10 cellular contexts compared by ENCODE assay signal in the genomic region with DNA sequence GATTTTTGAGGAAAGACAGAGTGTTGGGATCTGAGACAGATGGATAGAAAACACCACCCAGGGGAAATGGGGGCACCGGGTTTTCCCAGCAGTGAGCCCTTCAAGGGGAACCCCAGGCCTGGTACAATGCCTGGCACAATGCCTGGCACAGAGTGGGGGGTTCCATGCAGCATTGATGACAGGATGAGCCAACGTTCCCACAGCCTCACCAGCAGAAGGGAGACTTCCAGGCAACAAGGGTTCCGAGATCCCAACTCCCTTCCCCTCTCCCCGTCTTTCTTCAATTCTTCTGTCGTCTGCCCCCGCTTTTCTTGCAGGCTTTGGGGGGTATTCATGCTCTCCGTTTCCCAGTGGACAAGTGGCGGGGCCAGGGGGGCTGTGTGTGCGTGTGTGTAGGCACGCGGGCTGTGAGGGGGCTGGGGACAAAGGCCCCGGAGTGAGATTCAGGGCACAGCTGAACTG.
DNase-seq lines count a peak whose midpoint lies in the region; ATAC-seq, FAIRE-seq and TF ChIP-seq lines count a peak whose summit lies in the region.
"Had no signal": no experiment of that assay in that cellular context is flagged by ENCODE, and none has a peak within 500 bp of the region (broad histone marks: within the 10 kb centered on the region; RNA-seq: fewer than 3 reads in every experiment).

No MANE protein-coding gene starts in this region.

- no peak overlapping the region for H3K4ac ChIP-seq in H1 (replicated peaks; ENCODE audit: insufficient read length, low read depth, low read length)

- H3K36me3 Mint-ChIP-seq in mesothelial cell of epicardium = no peaks in the 10 kb centered on the region

- H3K23ac ChIP-seq in H1 (ENCODE audit: insufficient read length) = no peak overlapping the region

- H3K4me3 Mint-ChIP-seq in mesothelial cell of epicardium = peak overlapping the region; percentile 28

- H3K14ac ChIP-seq in H1 (ENCODE audit: insufficient read length) = no peak overlapping the region

- no peaks in the 10 kb centered on the region for H3K23me2 ChIP-seq in H1 (ENCODE audit: low read depth, low read length)

- H3K4me3 ChIP-seq in NT2/D1 (ENCODE audit: insufficient read length, low read depth) (peak overlapping the region; percentile 27), H1 (ENCODE audit: extremely low read depth in 1 of 4, insufficient read depth in 2 of 4, low read depth in 3 of 4, low read length in 4 of 4) (peak overlapping the region in 1 of 4 experiments; percentile 31; a peak in 1 of 8 replicates)
- H3K4me3 ChIP-seq in effector memory CD4-positive, alpha-beta T cell (ENCODE audit: insufficient read depth, low read depth, low read length, poor library complexity, severe bottlenecking) = no peak overlapping the region

- peak overlapping the region; percentile 60 for H4K5ac ChIP-seq in H1 (ENCODE audit: insufficient read length, low read depth, low read length)

- H3K9ac ChIP-seq in NT2/D1 (ENCODE audit: insufficient read length, low read depth) (peak overlapping the region; percentile 78), H1 (replicated peaks in 1 of 4; ENCODE audit: extremely low read depth in 1 of 4, low read depth in 3 of 4, low read length in 3 of 4) (no peak overlapping the region)

- H3K4me1 ChIP-seq in NT2/D1 (ENCODE audit: insufficient read depth, insufficient read length) (peaks cover 23% of the 10 kb centered on the region), H1 (replicated peaks in 1 of 4; ENCODE audit: control insufficient read depth in 3 of 4, insufficient read depth in 4 of 4, low read length in 3 of 4) (peaks cover 26 to 35% (median 30%) of the 10 kb centered on the region in 4 experiments)
- no peaks in the 10 kb centered on the region for H3K4me1 ChIP-seq in effector memory CD4-positive, alpha-beta T cell (ENCODE audit: control insufficient read depth, insufficient read depth, low read length, poor library complexity, severe bottlenecking)

- H3K27ac ChIP-seq in H1 (ENCODE audit: low read depth, low read length) (peak overlapping the region; percentile 62), temporal lobe (ENCODE audit: low read depth, low read length) (peak overlapping the region; percentile 63)
- no peak overlapping the region for H3K27ac ChIP-seq in effector memory CD4-positive, alpha-beta T cell (ENCODE audit: insufficient read depth, low read length, poor library complexity, severe bottlenecking)

- H2BK20ac ChIP-seq in H1 (ENCODE audit: low read length) = peak overlapping the region; percentile 94; the same call in 1 of the 2 replicates

- no peak overlapping the region for H2BK15ac ChIP-seq in H1 (ENCODE audit: low read length)

- no peaks in the 10 kb centered on the region for H3K9me3 Mint-ChIP-seq in mesothelial cell of epicardium

- no peak for TF ChIP-seq POLR2A in H1 (IDR thresholded peaks at IDR 0.05; ENCODE audit: control extremely low read depth in 1 of 2, low read depth in 2 of 2, low read length in 2 of 2)

- peaks cover 77% of the 10 kb centered on the region for H3K4me1 Mint-ChIP-seq in mesothelial cell of epicardium

- H2BK5ac ChIP-seq in H1 (ENCODE audit: low read depth, low read length) = peak overlapping the region; percentile 95; the same call in 1 of the 2 replicates

- H3K79me2 ChIP-seq in H1 (ENCODE audit: control insufficient read depth in 1 of 2, insufficient read depth in 2 of 2, low read length in 2 of 2) = no peaks in the 10 kb centered on the region

- no peaks in the 10 kb centered on the region for H3K79me1 ChIP-seq in H1 (ENCODE audit: low read depth, low read length)

- no peaks in the 10 kb centered on the region for H3K27me3 Mint-ChIP-seq in mesothelial cell of epicardium (ENCODE audit: low read depth)

- no peaks in the 10 kb centered on the region for H4K20me1 ChIP-seq in H1 (replicated peaks in 1 of 2; ENCODE audit: control insufficient read depth in 1 of 2, insufficient read depth in 2 of 2, low read length in 2 of 2)

- DNase-seq in NT2/D1 (ENCODE audit: low read depth, low spot score) = no peak
- DNase-seq in H1 (ENCODE audit: low read depth in 1 of 2, low spot score in 2 of 2) = no peak
- no peak for DNase-seq in mesothelial cell of epicardium (ENCODE audit: low spot score in 2 of 2, unreplicated experiment in 2 of 2)
- DNase-seq in NCI-H128 (lab: John Stamatoyannopoulos, UW; ENCODE audit: unreplicated experiment) = no peak
- no peak for DNase-seq in effector memory CD4-positive, alpha-beta T cell
- DNase-seq in NCI-H1417 (lab: John Stamatoyannopoulos, UW) = no peak
- DNase-seq: activated CD8-positive, alpha-beta memory T cell treated with anti-CD3 and anti-CD28 coated beads, Interleukin-2, amount 50 U/mL, for 4 hours; NCI-H1092 had no signal

- peak overlapping the region; percentile 20 to 28; a peak in 2 of 4 replicates for H3K4me2 ChIP-seq in H1 (ENCODE audit: insufficient read depth in 1 of 2, low read depth in 2 of 2, low read length in 2 of 2)

- no peaks in the 10 kb centered on the region for H3K27me3 ChIP-seq in NT2/D1 (ENCODE audit: insufficient read depth, insufficient read length)
- H3K27me3 ChIP-seq in H1 (replicated peaks in 1 of 4; ENCODE audit: control insufficient read depth in 3 of 4, extremely low read depth in 1 of 4, insufficient read depth in 3 of 4, low read length in 3 of 4) = no peaks in the 10 kb centered on the region
- H3K27me3 ChIP-seq in effector memory CD4-positive, alpha-beta T cell (replicated peaks; ENCODE audit: control insufficient read depth, insufficient read depth, low read length, poor library complexity, severe bottlenecking) = no peaks in the 10 kb centered on the region

- peak overlapping the region; percentile 14; the same call in 1 of the 2 replicates for H3K18ac ChIP-seq in H1 (ENCODE audit: extremely low read depth, low read length)

- H2AFZ ChIP-seq in H1 (ENCODE audit: low read length) = no peak overlapping the region

- WGBS in H1 (ENCODE audit: extremely low coverage in 1 of 2, insufficient coverage in 1 of 2, insufficient read length in 1 of 2, insufficient replicate concordance in 2 of 2, low coverage in 1 of 2, low lambda C conversion rate in 2 of 2, missing lambda C conversion rate in 1 of 2), 2 experiments = 26% methylated on average over 12 of the region's 12 CpGs; no CpG with 5 or more reads in 1 of the 2 experiments

- no peak for TF ChIP-seq CTCF in H1 (IDR thresholded peaks at IDR 0.05; ENCODE audit: control extremely low read depth in 1 of 3, insufficient read depth in 1 of 3, low read depth in 1 of 3, low read length in 3 of 3)
- no peak for TF ChIP-seq CTCF in mesothelial cell of epicardium (IDR thresholded peaks at IDR 0.05; ENCODE audit: unreplicated experiment)

- POLR2A ChIA-PET in H1 (lab: Charles Lee; ENCODE audit: partially characterized antibody) = interaction anchor here (0.8 to 1.5 kb wide), 3 partner anchors 65 to 255 kb away, joined by 3 to 4 read pairs (median 3); no protein-coding TSS in a partner anchor

- peak overlapping the region; percentile 99 for H3K27ac Mint-ChIP-seq in mesothelial cell of epicardium

- H2BK120ac ChIP-seq in H1 (replicated peaks; ENCODE audit: low read depth, low read length) = peak overlapping the region; percentile 81

- H3K9me3 ChIP-seq in NT2/D1 (ENCODE audit: insufficient read depth, low read length) (no peaks in the 10 kb centered on the region), H1 (ENCODE audit: insufficient read depth in 2 of 2, low read depth in 1 of 2, low read length in 1 of 2) (no peaks in the 10 kb centered on the region)
- no peaks in the 10 kb centered on the region for H3K9me3 ChIP-seq in effector memory CD4-positive, alpha-beta T cell (ENCODE audit: control insufficient read depth, low read length)

- H4K91ac ChIP-seq in H1 (replicated peaks; ENCODE audit: insufficient read length, low read length) = peak overlapping the region; percentile 91

- no peak overlapping the region for H2AK5ac ChIP-seq in H1 (ENCODE audit: low read depth, low read length)

- peak overlapping the region; percentile 94 for H2BK12ac ChIP-seq in H1 (ENCODE audit: low read depth, low read length)

- FAIRE-seq in H1 (lab: Jason Lieb, UNC) = no peak

- CTCF ChIA-PET in H1 (lab: Charles Lee; ENCODE audit: partially characterized antibody) = interaction anchor here (0.9 to 13.3 kb wide), 7 partner anchors 6 to 305 kb away, joined by 3 to 217 read pairs (median 21); no protein-coding TSS in a partner anchor

- ATAC-seq in HG03571 (IDR thresholded peaks at IDR 0.05; ENCODE audit: unreplicated experiment) = no peak

- H3K36me3 ChIP-seq in NT2/D1 (ENCODE audit: insufficient read depth, insufficient read length, low read length) = no peaks in the 10 kb centered on the region
- no peaks in the 10 kb centered on the region for H3K36me3 ChIP-seq in H1 (ENCODE audit: control insufficient read depth in 2 of 4, insufficient read depth in 4 of 4, low read length in 3 of 4)
- H3K36me3 ChIP-seq in effector memory CD4-positive, alpha-beta T cell (ENCODE audit: control insufficient read depth, insufficient read depth, low read length) = no peaks in the 10 kb centered on the region

- TF ChIP-seq EP300 in H1 (IDR thresholded peaks at IDR 0.05; ENCODE audit: borderline replicate concordance in 1 of 2, low read depth in 2 of 2, low read length in 2 of 2) = no peak

- TF ChIP-seq RAD21 in H1 (IDR thresholded peaks at IDR 0.05 in 1 of 2, conservative IDR thresholded peaks at IDR 0.05 in 1 of 2; ENCODE audit: low read depth in 2 of 2, low read length in 2 of 2) = no peak

- H3K56ac ChIP-seq in H1 (replicated peaks; ENCODE audit: insufficient read length, low read depth, low read length) = no peak overlapping the region

- peak overlapping the region; percentile 54; the same call in 1 of the 2 replicates for H4K8ac ChIP-seq in H1 (ENCODE audit: extremely low read depth, insufficient read depth, low read length)

TF ChIP-seq in H1, 55 proteins besides CTCF, POLR2A, EP300 and RAD21:
- TF ChIP-seq ASH2L (IDR thresholded peaks at IDR 0.05; ENCODE audit: low read length) (peak; percentile 77), HDAC2 (IDR thresholded peaks at IDR 0.05; ENCODE audit: borderline replicate concordance in 1 of 2, low read depth in 2 of 2, low read length in 2 of 2) (0 out of 4 replicates have a peak, but pooled peaks of 1 of the 2 experiments have one; percentile 5), SIN3A (conservative IDR thresholded peaks at IDR 0.05 in 1 of 2, IDR thresholded peaks at IDR 0.05 in 1 of 2; ENCODE audit: low read depth in 1 of 2, low read length in 2 of 2) (no peak)
